In the genomic region with DNA sequence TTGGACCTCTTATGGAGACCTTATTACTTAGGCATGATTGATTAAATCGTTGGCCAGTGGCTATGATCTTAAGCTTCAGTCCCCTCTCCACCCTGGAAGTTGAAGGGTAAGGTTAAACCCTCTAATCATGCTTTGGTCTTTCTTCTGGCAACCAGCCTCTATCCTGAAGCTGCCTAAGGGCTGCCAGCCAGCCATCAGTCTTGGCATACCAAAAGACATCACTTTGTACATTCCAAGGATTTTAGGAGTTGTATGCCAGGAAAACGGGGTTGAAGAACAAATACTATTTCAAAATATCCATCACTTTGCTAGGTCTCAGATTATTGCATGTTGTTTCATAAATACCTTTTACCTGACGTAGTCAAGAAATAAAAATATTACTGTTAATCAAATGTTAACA, we compare ENCODE assay signal across 16 cellular contexts. TPM values are rescaled to one million over a fixed set of nuclear protein-coding genes. Genes with fewer than 3 reads are reported as not detected.
DNase-seq lines count a peak whose midpoint lies in the region; ATAC-seq and TF ChIP-seq lines count a peak whose summit lies in the region.
"Had no signal": no experiment of that assay in that cellular context is flagged by ENCODE, and none has a peak within 500 bp of the region (broad histone marks: within the 10 kb centered on the region; RNA-seq: fewer than 3 reads in every experiment).

No MANE protein-coding gene starts in this region.

- TF ChIP-seq CTCF in fibroblast of the aortic adventitia (IDR thresholded peaks at IDR 0.05; ENCODE audit: insufficient read depth, low read length) (no peak), mucosa of descending colon (IDR thresholded peaks at IDR 0.05) (no peak)

- no peaks in the 10 kb centered on the region for H3K4me1 ChIP-seq in mucosa of descending colon (ENCODE audit: low read depth)
- H3K4me1 ChIP-seq: SJSA1 had no signal

- no peaks in the 10 kb centered on the region for H3K27me3 Mint-ChIP-seq in activated CD4-positive, alpha-beta memory T cell treated with anti-CD3 and anti-CD28 coated beads for 36 hours

- POLR2A ChIA-PET in activated CD4-positive, alpha-beta memory T cell treated with anti-CD3 and anti-CD28 coated beads for 36 hours (lab: Charles Lee): no interaction called here

- H3K4me3 Mint-ChIP-seq in activated CD4-positive, alpha-beta memory T cell treated with anti-CD3 and anti-CD28 coated beads for 36 hours: no peak overlapping the region
- H3K4me3 Mint-ChIP-seq: GM23338 had no signal

- no peaks in the 10 kb centered on the region for H3K9me3 ChIP-seq in mucosa of descending colon
- H3K9me3 ChIP-seq: SJSA1 had no signal

- H3K4me3 ChIP-seq in fibroblast of the aortic adventitia (ENCODE audit: low read depth, low read length) (no peak overlapping the region), mucosa of descending colon (no peak overlapping the region)
- H3K4me3 ChIP-seq: GM23338, PC-9, SJSA1 had no signal

- CTCF ChIA-PET in activated CD4-positive, alpha-beta memory T cell treated with anti-CD3 and anti-CD28 coated beads for 36 hours (lab: Charles Lee): no interaction called here

- no peaks in the 10 kb centered on the region for H3K36me3 ChIP-seq in mucosa of descending colon (ENCODE audit: low read depth)
- H3K36me3 ChIP-seq: SJSA1 had no signal

- ATAC-seq in mucosa of descending colon (no peak), HG02970 (IDR thresholded peaks at IDR 0.05; ENCODE audit: low FRiP score, unreplicated experiment) (no peak)
- ATAC-seq: HepG2 had no signal

- peaks cover 3% of the 10 kb centered on the region for H3K9me3 Mint-ChIP-seq in activated CD4-positive, alpha-beta memory T cell treated with anti-CD3 and anti-CD28 coated beads for 36 hours
- H3K9me3 Mint-ChIP-seq: GM23338 had no signal

- no peaks in the 10 kb centered on the region for H3K4me1 Mint-ChIP-seq in activated CD4-positive, alpha-beta memory T cell treated with anti-CD3 and anti-CD28 coated beads for 36 hours (ENCODE audit: low read depth)

- H3K36me3 Mint-ChIP-seq in activated CD4-positive, alpha-beta memory T cell treated with anti-CD3 and anti-CD28 coated beads for 36 hours: no peaks in the 10 kb centered on the region

- intact Hi-C loops in mucosa of descending colon (cut with DNase I, micrococcal nuclease): no loop called here
- intact Hi-C loops in activated CD4-positive, alpha-beta memory T cell treated with anti-CD3 and anti-CD28 coated beads for 36 hours (cut with micrococcal nuclease): no loop called here

- DNase-seq in EH (ENCODE audit: low read depth) (peak; percentile 29), HS-27A (ENCODE audit: low read depth) (peak; percentile 19), astrocyte of the hippocampus (ENCODE audit: low read depth, low spot score) (peak; percentile 59), fibroblast of the aortic adventitia (ENCODE audit: low read depth) (peak; percentile 60), mucosa of descending colon (no peak)
- DNase-seq in activated CD4-positive, alpha-beta memory T cell treated with anti-CD3 and anti-CD28 coated beads for 36 hours: no peak
- DNase-seq: COR-L47, MM.1S, NCI-H1105, NCI-H1694, NCI-H524, PC-9 had no signal

- H3K27ac Mint-ChIP-seq in activated CD4-positive, alpha-beta memory T cell treated with anti-CD3 and anti-CD28 coated beads for 36 hours: no peak overlapping the region
- H3K27ac Mint-ChIP-seq: GM23338 had no signal

RNA-seq across cellular contexts. Expression of gene UBE2E2, which starts 28.9 kb away (rescaled TPM):
- total RNA-seq in fibroblast of the aortic adventitia (ENCODE audit: low replicate concordance) (36.7 and 49.1 TPM in 2 replicates), mucosa of descending colon (10 to 100 TPM in 1 of 3 donors, 1 to 10 TPM in 2; 4.8 to 24.4 (median 8.9) TPM)
- 1 to 10 TPM; 2.0 to 4.2 TPM for total RNA-seq in activated CD4-positive, alpha-beta memory T cell treated with anti-CD3 and anti-CD28 coated beads for 36 hours

Comparison
In these comparisons a context has a peak if more than half of its experiments do, and no peak if none do; other contexts are left out.
1. DNase-seq: peak in EH (single experiment), HS-27A (single experiment), astrocyte of the hippocampus (single experiment) and fibroblast of the aortic adventitia (single experiment); none in mucosa of descending colon (0 of 3) and activated CD4-positive, alpha-beta memory T cell treated with anti-CD3 and anti-CD28 coated beads for 36 hours (single experiment).